In genomic region chr18:80262241-80263033, GRCh38 we compare ENCODE assay signal across 8 cellular contexts. TPM values are rescaled to one million over a fixed set of nuclear protein-coding genes. Genes with fewer than 3 reads are reported as not detected.
DNase-seq lines count a peak whose midpoint lies in the region; ATAC-seq, FAIRE-seq and TF ChIP-seq lines count a peak whose summit lies in the region.
"Not testable (repeated sequence)": the region's sequence is repeated elsewhere in the genome, so short reads cannot be mapped to it uniquely, and the experiment has no call there.

No MANE protein-coding gene starts in this region.

- TF ChIP-seq RAD21 in A549 (conservative IDR thresholded peaks at IDR 0.05 in 1 of 2, IDR thresholded peaks at IDR 0.05 in 1 of 2), result not testable (repeated sequence)

- H3K36me3 ChIP-seq in OCI-LY3 (replicated peaks; ENCODE audit: low read depth, low read length); breast epithelium; lung (ENCODE audit: control insufficient read depth in 2 of 2, insufficient read depth in 2 of 2, low read length in 2 of 2): not testable (repeated sequence)

- not testable (repeated sequence) for H3K4me3 ChIP-seq in A549; OCI-LY3 (ENCODE audit: low read length); breast epithelium; lung

- intact Hi-C loops in breast epithelium (cut with DNase I; ENCODE audit: low total_unique reads), result not testable (repeated sequence)

- FAIRE-seq in A549 (lab: Jason Lieb, UNC), result not testable (repeated sequence)

- not testable (repeated sequence) for H3K79me2 ChIP-seq in OCI-LY3 (ENCODE audit: low read length)

- TF ChIP-seq EP300 in A549 (IDR thresholded peaks at IDR 0.05), result not testable (repeated sequence)

- not testable (repeated sequence) for ATAC-seq in A549; lung (ENCODE audit: insufficient read depth, low FRiP score)

- peak in 1 of 2 experiments; percentile 25 for DNase-seq in A549 (ENCODE audit: low read depth in 1 of 2, low spot score in 1 of 2)
- peak; percentile 33 for DNase-seq in activated CD8-positive, alpha-beta memory T cell treated with anti-CD3 and anti-CD28 coated beads, Interleukin-2, amount 50 U/mL, for 4 hours
- DNase-seq in breast epithelium (ENCODE audit: low spot score in 2 of 2), result not testable (repeated sequence)
- peak; percentile 23 for DNase-seq in glomerular visceral epithelial cell (ENCODE audit: extremely low spot score)
- DNase-seq in lung (ENCODE audit: low spot score), result peak; percentile 30
- peak; percentile 18 for DNase-seq in stimulated activated CD4-positive, alpha-beta T cell treated with anti-CD3 and anti-CD28 coated beads, Interleukin-12 subunit alpha, Interleukin-12 subunit beta, amount 100 ng/mL, for 4 hours

- H3K4me2 ChIP-seq in A549; OCI-LY3 (ENCODE audit: low read length): not testable (repeated sequence)

- H3K9me3 ChIP-seq in A549; OCI-LY3 (ENCODE audit: insufficient read depth, low read length); breast epithelium; lung (ENCODE audit: control insufficient read depth in 2 of 2, insufficient read depth in 1 of 2, low read length in 1 of 2): not testable (repeated sequence)

- not testable (repeated sequence) for H3K27ac ChIP-seq in A549; OCI-LY3 (ENCODE audit: low read length); breast epithelium; lung (ENCODE audit: low read depth in 1 of 2, low read length in 1 of 2)

- H4K20me1 ChIP-seq in OCI-LY3 (ENCODE audit: insufficient read depth, low read length), result not testable (repeated sequence)

- H3K4me1 ChIP-seq in A549; OCI-LY3 (ENCODE audit: low read length); breast epithelium; lung (ENCODE audit: control insufficient read depth in 2 of 2, insufficient read depth in 2 of 2, low read length in 2 of 2): not testable (repeated sequence)

- H3K9ac ChIP-seq in OCI-LY3 (ENCODE audit: low read length), result not testable (repeated sequence)

- POLR2A ChIA-PET in A549 (lab: Yijun Ruan, JAX), result not testable (repeated sequence)

- not testable (repeated sequence) for H2AFZ ChIP-seq in OCI-LY3 (ENCODE audit: low read depth, low read length)

- 93% methylated on average over 85 of the region's 91 CpGs for WGBS in A549 (ENCODE audit: missing lambda C conversion rate)
- WGBS in lung, 2 donors, result 68 to 73% methylated on average over 57 to 91 of the region's 91 CpGs

- H3K27me3 ChIP-seq in OCI-LY3 (ENCODE audit: low read depth, low read length); breast epithelium; lung (ENCODE audit: control insufficient read depth, insufficient read depth): not testable (repeated sequence)

- not testable (repeated sequence) for TF ChIP-seq POLR2A in A549 (IDR thresholded peaks at IDR 0.05; ENCODE audit: low read length); breast epithelium (IDR thresholded peaks at IDR 0.05)

- CTCF ChIA-PET in A549 (lab: Yijun Ruan, JAX), result interaction anchor here (1.1 kb wide), 1 partner anchor 62 kb away, joined by 3 read pairs; no protein-coding TSS in a partner anchor

- TF ChIP-seq CTCF in A549 (IDR thresholded peaks at IDR 0.05) (0 out of 3 replicates have a peak, but pooled peaks have one; percentile 14), GM12873 (IDR thresholded peaks at IDR 0.05; ENCODE audit: insufficient read depth, low read depth, low read length, missing control alignments) (peak; percentile 57), OCI-LY3 (IDR thresholded peaks at IDR 0.05; ENCODE audit: low read depth, low read length) (peak; percentile 71), breast epithelium (IDR thresholded peaks at IDR 0.05) (peak in 2 of 3 donors; percentile 20 to 31)
- not testable (repeated sequence) for TF ChIP-seq CTCF in lung (IDR thresholded peaks at IDR 0.05; ENCODE audit: control extremely low read depth, extremely low read depth)

RNA-seq across cellular contexts. Expression of gene PARD6G, which starts 15.1 kb away (rescaled TPM):
- polyA plus RNA-seq in A549 (2011; rRNA removed) (1.6 TPM in 2 replicates), A549 (2017; fragmentation: RNase III; extraction: RNeasy Plus Mini Kit Qiagen cat#74134 plus additional on column Dnase treatment) (2.0 to 2.5 TPM (median 2.3 TPM) in 3 replicates), lung (1 to 10 TPM; 1.8 to 1.9 TPM)
- polyA plus RNA-seq in A549 (2012; cell fraction: cytosol; rRNA removed), result 2.2 and 2.6 TPM in 2 replicates
- 1.4 and 1.8 TPM in 2 replicates for polyA plus RNA-seq in A549 (2012; cell fraction: nucleus; rRNA removed)
- 1.2 TPM in 2 replicates for polyA minus RNA-seq in A549 (2011; rRNA and poly(A)+ RNA removed)
- total RNA-seq in breast epithelium (10 to 100 TPM in 2 of 3 donors, 1 to 10 TPM in 1; 1.9 to 14.4 (median 13.8) TPM), lung (1 to 10 TPM; 4.4 to 9.8 TPM)
